In genomic region chr9:42365244-42365951, GRCh38 we compare ENCODE assay signal across 8 cellular contexts.
A peak's percentile ranks its signal among the peaks of the same experiment; 100 is the strongest.
DNase-seq lines count a peak whose midpoint lies in the region; ATAC-seq and TF ChIP-seq lines count a peak whose summit lies in the region.
"Not testable (repeated sequence)": the region's sequence is repeated elsewhere in the genome, so short reads cannot be mapped to it uniquely, and the experiment has no call there.

No MANE protein-coding gene starts in this region.

- not testable (repeated sequence) for H3K9me3 Mint-ChIP-seq in stimulated activated naive CD8-positive, alpha-beta T cell treated with anti-CD3 and anti-CD28 coated beads, Interleukin-15, amount 100 ng/mL, for 72 hours

- H3K4me1 ChIP-seq in lower lobe of right lung: not testable (repeated sequence)

- not testable (repeated sequence) for H3K4me1 Mint-ChIP-seq in stimulated activated naive CD8-positive, alpha-beta T cell treated with anti-CD3 and anti-CD28 coated beads, Interleukin-15, amount 100 ng/mL, for 72 hours

- not testable (repeated sequence) for H3K36me3 ChIP-seq in lower lobe of right lung

- H3K27ac Mint-ChIP-seq in stimulated activated naive CD8-positive, alpha-beta T cell treated with anti-CD3 and anti-CD28 coated beads, Interleukin-15, amount 100 ng/mL, for 72 hours: not testable (repeated sequence)

- not testable (repeated sequence) for H3K27me3 ChIP-seq in lower lobe of right lung (ENCODE audit: low read depth)

- H3K27ac ChIP-seq in lower lobe of right lung: not testable (repeated sequence)

- TF ChIP-seq POLR2A in GM18505 (IDR thresholded peaks at IDR 0.05; ENCODE audit: borderline replicate concordance, extremely low read depth, insufficient read depth, insufficient read length): not testable (repeated sequence)

- H3K27me3 Mint-ChIP-seq in stimulated activated naive CD8-positive, alpha-beta T cell treated with anti-CD3 and anti-CD28 coated beads, Interleukin-15, amount 100 ng/mL, for 72 hours: not testable (repeated sequence)

- H3K4me3 Mint-ChIP-seq in stimulated activated naive CD8-positive, alpha-beta T cell treated with anti-CD3 and anti-CD28 coated beads, Interleukin-15, amount 100 ng/mL, for 72 hours: not testable (repeated sequence)

- DNase-seq in RKO (ENCODE audit: low spot score): peak; percentile 33
- peak; percentile 37 for DNase-seq in epithelial cell of esophagus (ENCODE audit: low read depth)
- not testable (repeated sequence) for DNase-seq in lower lobe of right lung; stimulated activated naive CD8-positive, alpha-beta T cell treated with anti-CD3 and anti-CD28 coated beads, Interleukin-15, amount 100 ng/mL, for 72 hours

- H3K9me3 ChIP-seq in lower lobe of right lung: not testable (repeated sequence)

- not testable (repeated sequence) for TF ChIP-seq CTCF in epithelial cell of esophagus (IDR thresholded peaks at IDR 0.05; ENCODE audit: insufficient read depth, low read depth, low read length, missing control alignments); lower lobe of right lung (IDR thresholded peaks at IDR 0.05)

- intact Hi-C loops in lower lobe of right lung (cut with DNase I): not testable (repeated sequence)

- not testable (repeated sequence) for H3K4me3 ChIP-seq in epithelial cell of esophagus (ENCODE audit: low read length); lower lobe of right lung

- ATAC-seq in GM18505 (IDR thresholded peaks at IDR 0.05; ENCODE audit: unreplicated experiment): peak; percentile 87
- peak; percentile 88 for ATAC-seq in GM19467 (IDR thresholded peaks at IDR 0.05; ENCODE audit: unreplicated experiment)
- ATAC-seq in HG02798 (IDR thresholded peaks at IDR 0.05; ENCODE audit: poor library complexity, unreplicated experiment): peak; percentile 89
- ATAC-seq in HG03354 (IDR thresholded peaks at IDR 0.05; ENCODE audit: poor library complexity, severe bottlenecking, unreplicated experiment): peak; percentile 90
- peak; percentile 77 to 80 for ATAC-seq in lower lobe of right lung
- peak; percentile 73 for ATAC-seq in stimulated activated naive CD8-positive, alpha-beta T cell treated with anti-CD3 and anti-CD28 coated beads, Interleukin-15, amount 100 ng/mL, for 72 hours
